1 cellular context compared by ENCODE assay signal in the genomic region with DNA sequence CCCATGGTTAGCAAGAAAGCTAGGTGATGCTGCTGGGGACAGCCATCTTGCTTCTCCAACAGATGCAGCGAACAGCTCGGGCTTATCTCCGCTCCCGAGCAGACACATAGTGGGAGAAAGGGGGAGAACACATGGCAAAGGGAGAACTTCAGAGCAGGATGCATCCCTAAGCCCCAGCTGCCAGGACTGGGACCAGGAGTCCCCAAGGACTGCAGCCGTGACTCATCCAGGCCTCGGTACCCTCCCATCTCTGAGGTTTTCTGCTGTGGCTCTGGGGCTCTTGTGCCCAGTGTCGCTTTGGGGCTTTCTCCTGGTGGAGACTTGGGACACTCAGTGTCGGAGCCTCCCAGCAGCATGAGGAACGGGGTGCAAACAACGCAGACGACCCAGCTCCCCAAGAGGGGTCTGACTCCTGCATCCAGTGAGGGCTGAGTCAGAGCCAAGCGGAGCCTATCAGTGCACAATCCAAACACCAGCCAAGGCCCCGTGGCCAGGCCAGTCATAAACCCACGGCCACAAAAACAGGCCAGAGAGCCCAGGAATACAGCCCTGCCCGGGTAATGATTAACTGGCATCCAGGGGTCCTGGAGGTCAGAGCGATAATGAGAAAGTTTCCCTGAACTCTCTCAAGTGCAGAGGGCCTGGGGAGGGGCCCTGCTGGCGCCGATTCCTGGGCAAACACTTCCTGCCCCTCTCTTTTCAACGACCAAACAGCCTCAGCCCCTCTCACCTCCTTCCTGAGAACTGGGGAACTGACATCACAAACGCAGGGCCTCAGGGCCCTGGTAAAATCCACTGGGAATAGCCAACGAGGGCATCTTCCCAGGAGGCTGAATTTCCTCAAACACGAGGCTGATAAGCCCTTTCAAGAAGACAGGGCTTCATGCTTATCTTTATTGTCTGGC.
TF ChIP-seq lines count a peak whose summit lies in the region.

No MANE protein-coding gene starts in this region.

TF ChIP-seq in HepG2, 621 proteins besides CTCF, POLR2A, EP300 and RAD21 (continued from another document and continues in another):
- TF ChIP-seq, protein P1, sequence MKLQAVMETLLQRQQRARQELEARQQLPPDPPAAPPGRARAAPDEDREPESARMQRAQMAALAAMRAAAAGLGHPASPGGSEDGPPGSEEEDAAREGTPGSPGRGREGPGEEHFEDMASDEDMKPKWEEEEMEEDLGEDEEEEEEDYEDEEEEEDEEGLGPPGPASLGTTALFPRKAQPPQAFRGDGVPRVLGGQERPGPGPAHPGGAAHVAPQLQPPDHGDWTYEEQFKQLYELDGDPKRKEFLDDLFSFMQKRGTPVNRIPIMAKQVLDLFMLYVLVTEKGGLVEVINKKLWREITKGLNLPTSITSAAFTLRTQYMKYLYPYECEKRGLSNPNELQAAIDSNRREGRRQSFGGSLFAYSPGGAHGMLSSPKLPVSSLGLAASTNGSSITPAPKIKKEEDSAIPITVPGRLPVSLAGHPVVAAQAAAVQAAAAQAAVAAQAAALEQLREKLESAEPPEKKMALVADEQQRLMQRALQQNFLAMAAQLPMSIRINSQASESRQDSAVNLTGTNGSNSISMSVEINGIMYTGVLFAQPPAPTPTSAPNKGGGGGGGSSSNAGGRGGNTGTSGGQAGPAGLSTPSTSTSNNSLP (IDR thresholded peaks at IDR 0.05; ENCODE audit: low read depth, low read length), result 0 out of 2 replicates have a peak, but pooled peaks have one; percentile 38
- TF ChIP-seq ZNF34 (CRISPR knock-in tag; IDR thresholded peaks at IDR 0.05; ENCODE audit: borderline replicate concordance), result no peak
- TF ChIP-seq NCOA2 (CRISPR knock-in tag; IDR thresholded peaks at IDR 0.05), result peak; percentile 77
- TF ChIP-seq ZNF746 (CRISPR knock-in tag; IDR thresholded peaks at IDR 0.05), result peak; percentile 63; the same call in 1 of the 2 replicates
- no peak for TF ChIP-seq ZNF326 (CRISPR knock-in tag; IDR thresholded peaks at IDR 0.05; ENCODE audit: borderline replicate concordance)
- no peak for TF ChIP-seq REL (CRISPR knock-in tag; conservative IDR thresholded peaks at IDR 0.05)
- TF ChIP-seq MAFF (IDR thresholded peaks at IDR 0.05; ENCODE audit: low read depth, low read length), result no peak
- TF ChIP-seq SP4 (CRISPR knock-in tag; IDR thresholded peaks at IDR 0.05), result 0 out of 2 replicates have a peak, but pooled peaks have one; percentile 26
- TF ChIP-seq, protein P2, sequence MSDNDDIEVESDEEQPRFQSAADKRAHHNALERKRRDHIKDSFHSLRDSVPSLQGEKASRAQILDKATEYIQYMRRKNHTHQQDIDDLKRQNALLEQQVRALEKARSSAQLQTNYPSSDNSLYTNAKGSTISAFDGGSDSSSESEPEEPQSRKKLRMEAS (IDR thresholded peaks at IDR 0.05), result peak; percentile 41; the same call in 1 of the 2 replicates
- peak; percentile 48; the same call in 1 of the 2 replicates for TF ChIP-seq ZMYM3 (CRISPR knock-in tag; IDR thresholded peaks at IDR 0.05)
- no peak for TF ChIP-seq ZNF777 (CRISPR knock-in tag; IDR thresholded peaks at IDR 0.05)
- TF ChIP-seq, protein P3, sequence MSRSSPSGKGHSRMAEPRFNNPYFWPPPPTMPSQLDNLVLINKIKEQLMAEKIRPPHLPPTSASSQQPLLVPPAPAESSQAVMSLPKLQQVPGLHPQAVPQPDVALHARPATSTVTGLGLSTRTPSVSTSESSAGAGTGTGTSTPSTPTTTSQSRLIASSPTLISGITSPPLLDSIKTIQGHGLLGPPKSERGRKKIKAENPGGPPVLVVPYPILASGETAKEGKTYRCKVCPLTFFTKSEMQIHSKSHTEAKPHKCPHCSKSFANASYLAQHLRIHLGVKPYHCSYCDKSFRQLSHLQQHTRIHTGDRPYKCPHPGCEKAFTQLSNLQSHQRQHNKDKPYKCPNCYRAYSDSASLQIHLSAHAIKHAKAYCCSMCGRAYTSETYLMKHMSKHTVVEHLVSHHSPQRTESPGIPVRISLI (CRISPR knock-in tag; IDR thresholded peaks at IDR 0.05; ENCODE audit: borderline replicate concordance), result no peak
- TF ChIP-seq, protein P4, sequence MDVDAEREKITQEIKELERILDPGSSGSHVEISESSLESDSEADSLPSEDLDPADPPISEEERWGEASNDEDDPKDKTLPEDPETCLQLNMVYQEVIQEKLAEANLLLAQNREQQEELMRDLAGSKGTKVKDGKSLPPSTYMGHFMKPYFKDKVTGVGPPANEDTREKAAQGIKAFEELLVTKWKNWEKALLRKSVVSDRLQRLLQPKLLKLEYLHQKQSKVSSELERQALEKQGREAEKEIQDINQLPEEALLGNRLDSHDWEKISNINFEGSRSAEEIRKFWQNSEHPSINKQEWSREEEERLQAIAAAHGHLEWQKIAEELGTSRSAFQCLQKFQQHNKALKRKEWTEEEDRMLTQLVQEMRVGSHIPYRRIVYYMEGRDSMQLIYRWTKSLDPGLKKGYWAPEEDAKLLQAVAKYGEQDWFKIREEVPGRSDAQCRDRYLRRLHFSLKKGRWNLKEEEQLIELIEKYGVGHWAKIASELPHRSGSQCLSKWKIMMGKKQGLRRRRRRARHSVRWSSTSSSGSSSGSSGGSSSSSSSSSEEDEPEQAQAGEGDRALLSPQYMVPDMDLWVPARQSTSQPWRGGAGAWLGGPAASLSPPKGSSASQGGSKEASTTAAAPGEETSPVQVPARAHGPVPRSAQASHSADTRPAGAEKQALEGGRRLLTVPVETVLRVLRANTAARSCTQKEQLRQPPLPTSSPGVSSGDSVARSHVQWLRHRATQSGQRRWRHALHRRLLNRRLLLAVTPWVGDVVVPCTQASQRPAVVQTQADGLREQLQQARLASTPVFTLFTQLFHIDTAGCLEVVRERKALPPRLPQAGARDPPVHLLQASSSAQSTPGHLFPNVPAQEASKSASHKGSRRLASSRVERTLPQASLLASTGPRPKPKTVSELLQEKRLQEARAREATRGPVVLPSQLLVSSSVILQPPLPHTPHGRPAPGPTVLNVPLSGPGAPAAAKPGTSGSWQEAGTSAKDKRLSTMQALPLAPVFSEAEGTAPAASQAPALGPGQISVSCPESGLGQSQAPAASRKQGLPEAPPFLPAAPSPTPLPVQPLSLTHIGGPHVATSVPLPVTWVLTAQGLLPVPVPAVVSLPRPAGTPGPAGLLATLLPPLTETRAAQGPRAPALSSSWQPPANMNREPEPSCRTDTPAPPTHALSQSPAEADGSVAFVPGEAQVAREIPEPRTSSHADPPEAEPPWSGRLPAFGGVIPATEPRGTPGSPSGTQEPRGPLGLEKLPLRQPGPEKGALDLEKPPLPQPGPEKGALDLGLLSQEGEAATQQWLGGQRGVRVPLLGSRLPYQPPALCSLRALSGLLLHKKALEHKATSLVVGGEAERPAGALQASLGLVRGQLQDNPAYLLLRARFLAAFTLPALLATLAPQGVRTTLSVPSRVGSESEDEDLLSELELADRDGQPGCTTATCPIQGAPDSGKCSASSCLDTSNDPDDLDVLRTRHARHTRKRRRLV (CRISPR knock-in tag; IDR thresholded peaks at IDR 0.05), result no peak
- no peak for TF ChIP-seq CC2D1A (CRISPR knock-in tag; IDR thresholded peaks at IDR 0.05)
- no peak; the same call in 1 of the 2 replicates for TF ChIP-seq ZNF317 (CRISPR knock-in tag; IDR thresholded peaks at IDR 0.05)
- TF ChIP-seq CENPT (CRISPR knock-in tag; IDR thresholded peaks at IDR 0.05; ENCODE audit: low read depth), result no peak
- TF ChIP-seq MXI1 (IDR thresholded peaks at IDR 0.05; ENCODE audit: borderline replicate concordance, low read depth, low read length), result peak; percentile 36; the same call in 1 of the 3 replicates
- TF ChIP-seq PAWR (CRISPR knock-in tag; IDR thresholded peaks at IDR 0.05; ENCODE audit: borderline replicate concordance), result no peak
- peak; percentile 75 for TF ChIP-seq POGZ (CRISPR knock-in tag; IDR thresholded peaks at IDR 0.05)
- peak; percentile 51; the same call in 1 of the 2 replicates for TF ChIP-seq MAZ (IDR thresholded peaks at IDR 0.05; ENCODE audit: borderline replicate concordance, low read depth, low read length)
- no peak for TF ChIP-seq MAZ (CRISPR knock-in tag; IDR thresholded peaks at IDR 0.05; ENCODE audit: low read depth)
- no peak for TF ChIP-seq ZNF678 (CRISPR knock-in tag; IDR thresholded peaks at IDR 0.05)
- 0 out of 2 replicates have a peak, but pooled peaks have one; percentile 19 for TF ChIP-seq ZSCAN29 (CRISPR knock-in tag; conservative IDR thresholded peaks at IDR 0.05)
- TF ChIP-seq HOXA7 (CRISPR knock-in tag; IDR thresholded peaks at IDR 0.05), result no peak
- TF ChIP-seq YEATS2 (CRISPR knock-in tag; IDR thresholded peaks at IDR 0.05; ENCODE audit: borderline replicate concordance), result no peak
- TF ChIP-seq MYNN (CRISPR knock-in tag; IDR thresholded peaks at IDR 0.05; ENCODE audit: low read depth), result no peak
- TF ChIP-seq ZNF543 (CRISPR knock-in tag; IDR thresholded peaks at IDR 0.05), result peak; percentile 77; the same call in 1 of the 2 replicates
- TF ChIP-seq ZNF607 (CRISPR knock-in tag; IDR thresholded peaks at IDR 0.05; ENCODE audit: borderline replicate concordance), result no peak
- no peak for TF ChIP-seq NFE2 (CRISPR knock-in tag; IDR thresholded peaks at IDR 0.05)
- TF ChIP-seq HOXD1 (CRISPR knock-in tag; IDR thresholded peaks at IDR 0.05), result 0 out of 2 replicates have a peak, but pooled peaks have one; percentile 41
- no peak for TF ChIP-seq ZNF7 (CRISPR knock-in tag; IDR thresholded peaks at IDR 0.05)
- TF ChIP-seq HMGA1 (CRISPR knock-in tag; conservative IDR thresholded peaks at IDR 0.05), result no peak
- TF ChIP-seq ZNF788 (CRISPR knock-in tag; IDR thresholded peaks at IDR 0.05; ENCODE audit: borderline replicate concordance), result peak; percentile 29; the same call in 1 of the 2 replicates
- TF ChIP-seq SMAD3 (CRISPR knock-in tag; IDR thresholded peaks at IDR 0.05), result peak; percentile 27; the same call in 1 of the 2 replicates
- TF ChIP-seq, protein P5, sequence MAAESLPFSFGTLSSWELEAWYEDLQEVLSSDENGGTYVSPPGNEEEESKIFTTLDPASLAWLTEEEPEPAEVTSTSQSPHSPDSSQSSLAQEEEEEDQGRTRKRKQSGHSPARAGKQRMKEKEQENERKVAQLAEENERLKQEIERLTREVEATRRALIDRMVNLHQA (CRISPR knock-in tag; IDR thresholded peaks at IDR 0.05), result no peak
- TF ChIP-seq SALL2 (CRISPR knock-in tag; IDR thresholded peaks at IDR 0.05), result no peak
- TF ChIP-seq ZNF234 (CRISPR knock-in tag; conservative IDR thresholded peaks at IDR 0.05), result no peak
- no peak for TF ChIP-seq SNAPC2 (CRISPR knock-in tag; IDR thresholded peaks at IDR 0.05)
- peak; percentile 35; the same call in 1 of the 2 replicates for TF ChIP-seq HMG20B (CRISPR knock-in tag; conservative IDR thresholded peaks at IDR 0.05)
- TF ChIP-seq ZNF138 (CRISPR knock-in tag; IDR thresholded peaks at IDR 0.05; ENCODE audit: low read depth), result no peak
- no peak; the same call in 1 of the 2 replicates for TF ChIP-seq NR2C2 (CRISPR knock-in tag; IDR thresholded peaks at IDR 0.05; ENCODE audit: borderline replicate concordance)
- TF ChIP-seq, protein P6, sequence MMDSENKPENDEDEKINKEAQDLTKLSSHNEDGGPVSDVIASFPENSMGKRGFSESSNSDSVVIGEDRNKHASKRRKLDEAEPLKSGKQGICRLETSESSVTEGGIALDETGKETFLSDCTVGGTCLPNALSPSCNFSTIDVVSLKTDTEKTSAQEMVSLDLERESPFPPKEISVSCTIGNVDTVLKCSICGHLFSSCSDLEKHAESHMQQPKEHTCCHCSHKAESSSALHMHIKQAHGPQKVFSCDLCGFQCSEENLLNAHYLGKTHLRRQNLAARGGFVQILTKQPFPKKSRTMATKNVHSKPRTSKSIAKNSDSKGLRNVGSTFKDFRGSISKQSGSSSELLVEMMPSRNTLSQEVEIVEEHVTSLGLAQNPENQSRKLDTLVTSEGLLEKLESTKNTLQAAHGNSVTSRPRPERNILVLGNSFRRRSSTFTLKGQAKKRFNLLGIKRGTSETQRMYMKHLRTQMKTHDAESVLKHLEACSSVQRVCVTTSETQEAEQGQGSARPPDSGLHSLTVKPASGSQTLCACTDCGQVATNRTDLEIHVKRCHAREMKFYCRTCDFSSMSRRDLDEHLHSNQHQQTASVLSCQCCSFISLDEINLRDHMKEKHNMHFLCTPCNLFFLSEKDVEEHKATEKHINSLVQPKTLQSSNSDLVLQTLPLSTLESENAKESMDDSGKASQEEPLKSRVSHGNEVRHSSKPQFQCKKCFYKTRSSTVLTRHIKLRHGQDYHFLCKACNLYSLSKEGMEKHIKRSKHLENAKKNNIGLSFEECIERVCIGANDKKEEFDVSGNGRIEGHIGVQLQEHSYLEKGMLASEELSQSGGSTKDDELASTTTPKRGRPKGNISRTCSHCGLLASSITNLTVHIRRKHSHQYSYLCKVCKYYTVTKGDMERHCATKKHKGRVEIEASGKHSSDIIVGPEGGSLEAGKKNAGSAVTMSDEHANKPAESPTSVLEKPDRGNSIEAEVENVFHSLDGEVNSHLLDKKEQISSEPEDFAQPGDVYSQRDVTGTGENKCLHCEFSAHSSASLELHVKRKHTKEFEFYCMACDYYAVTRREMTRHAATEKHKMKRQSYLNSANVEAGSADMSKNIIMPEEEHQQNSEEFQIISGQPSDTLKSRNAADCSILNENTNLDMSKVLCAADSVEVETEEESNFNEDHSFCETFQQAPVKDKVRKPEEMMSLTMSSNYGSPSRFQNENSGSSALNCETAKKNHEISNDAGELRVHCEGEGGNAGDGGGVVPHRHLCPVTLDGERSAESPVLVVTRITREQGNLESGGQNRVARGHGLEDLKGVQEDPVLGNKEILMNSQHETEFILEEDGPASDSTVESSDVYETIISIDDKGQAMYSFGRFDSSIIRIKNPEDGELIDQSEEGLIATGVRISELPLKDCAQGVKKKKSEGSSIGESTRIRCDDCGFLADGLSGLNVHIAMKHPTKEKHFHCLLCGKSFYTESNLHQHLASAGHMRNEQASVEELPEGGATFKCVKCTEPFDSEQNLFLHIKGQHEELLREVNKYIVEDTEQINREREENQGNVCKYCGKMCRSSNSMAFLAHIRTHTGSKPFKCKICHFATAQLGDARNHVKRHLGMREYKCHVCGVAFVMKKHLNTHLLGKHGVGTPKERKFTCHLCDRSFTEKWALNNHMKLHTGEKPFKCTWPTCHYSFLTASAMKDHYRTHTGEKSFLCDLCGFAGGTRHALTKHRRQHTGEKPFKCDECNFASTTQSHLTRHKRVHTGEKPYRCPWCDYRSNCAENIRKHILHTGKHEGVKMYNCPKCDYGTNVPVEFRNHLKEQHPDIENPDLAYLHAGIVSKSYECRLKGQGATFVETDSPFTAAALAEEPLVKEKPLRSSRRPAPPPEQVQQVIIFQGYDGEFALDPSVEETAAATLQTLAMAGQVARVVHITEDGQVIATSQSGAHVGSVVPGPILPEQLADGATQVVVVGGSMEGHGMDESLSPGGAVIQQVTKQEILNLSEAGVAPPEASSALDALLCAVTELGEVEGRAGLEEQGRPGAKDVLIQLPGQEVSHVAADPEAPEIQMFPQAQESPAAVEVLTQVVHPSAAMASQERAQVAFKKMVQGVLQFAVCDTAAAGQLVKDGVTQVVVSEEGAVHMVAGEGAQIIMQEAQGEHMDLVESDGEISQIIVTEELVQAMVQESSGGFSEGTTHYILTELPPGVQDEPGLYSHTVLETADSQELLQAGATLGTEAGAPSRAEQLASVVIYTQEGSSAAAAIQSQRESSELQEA (CRISPR knock-in tag; IDR thresholded peaks at IDR 0.05; ENCODE audit: not compliant biosample characterization), result no peak
- no peak for TF ChIP-seq SUZ12 (IDR thresholded peaks at IDR 0.05; ENCODE audit: low read depth, low read length)
- TF ChIP-seq, protein P7, sequence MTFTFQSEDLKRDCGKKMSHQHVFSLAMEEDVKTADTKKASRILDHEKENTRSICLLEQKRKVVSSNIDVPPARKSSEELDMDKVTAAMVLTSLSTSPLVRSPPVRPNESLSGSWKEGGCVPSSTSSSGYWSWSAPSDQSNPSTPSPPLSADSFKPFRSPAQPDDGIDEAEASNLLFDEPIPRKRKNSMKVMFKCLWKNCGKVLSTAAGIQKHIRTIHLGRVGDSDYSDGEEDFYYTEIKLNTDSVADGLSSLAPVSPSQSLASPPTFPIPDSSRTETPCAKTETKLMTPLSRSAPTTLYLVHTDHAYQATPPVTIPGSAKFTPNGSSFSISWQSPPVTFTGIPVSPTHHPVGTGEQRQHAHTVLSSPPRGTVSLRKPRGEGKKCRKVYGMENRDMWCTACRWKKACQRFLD (CRISPR knock-in tag; IDR thresholded peaks at IDR 0.05; ENCODE audit: borderline replicate concordance), result no peak
- no peak for TF ChIP-seq TBP (CRISPR knock-in tag; IDR thresholded peaks at IDR 0.05)
